1 cellular context compared by ENCODE assay signal in genomic region chr16:31191697-31192428, GRCh38.
TF ChIP-seq lines count a peak whose summit lies in the region.

No MANE protein-coding gene starts in this region.

TF ChIP-seq in H1, 55 proteins besides CTCF, POLR2A, EP300 and RAD21:
- TF ChIP-seq POLR2AphosphoS5 (IDR thresholded peaks at IDR 0.05; ENCODE audit: low read depth, low read length): peak; percentile 84
- no peak for TF ChIP-seq NRF1 (IDR thresholded peaks at IDR 0.05; ENCODE audit: low read depth, low read length)
